8 cellular contexts compared by ENCODE assay signal in the genomic region with DNA sequence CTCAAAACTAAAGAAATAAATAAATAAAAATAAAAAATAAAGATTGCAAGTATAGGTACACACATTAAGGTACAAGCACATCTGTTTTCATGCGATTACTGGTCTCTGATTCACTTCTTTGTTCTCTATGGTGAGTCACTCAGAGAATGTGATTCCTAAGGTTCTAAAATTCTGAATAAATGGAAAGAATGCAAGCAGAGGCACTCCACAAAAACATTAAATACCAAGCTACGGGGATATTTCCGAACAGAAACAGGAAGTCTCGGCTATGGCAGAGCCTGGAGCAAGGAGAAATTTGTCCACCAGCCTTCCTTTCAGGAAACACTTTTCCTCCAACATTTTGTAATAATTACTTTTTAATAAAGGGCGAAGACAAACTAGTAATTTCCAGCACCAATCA.
DNase-seq lines count a peak whose midpoint lies in the region; ATAC-seq and TF ChIP-seq lines count a peak whose summit lies in the region.

No MANE protein-coding gene starts in this region.

- H3K9me3 ChIP-seq in ES-I3 (ENCODE audit: control insufficient read depth, insufficient read depth, low read length), result no peaks in the 10 kb centered on the region
- no peaks in the 10 kb centered on the region for H3K9me3 ChIP-seq in OCI-LY1 (ENCODE audit: low read length)
- H3K9me3 ChIP-seq in duodenal mucosa (ENCODE audit: control insufficient read depth in 1 of 2, low read length in 2 of 2), result no peaks in the 10 kb centered on the region

- H3K4me3 ChIP-seq in OCI-LY1 (ENCODE audit: low read depth, low read length, poor library complexity, severe bottlenecking) (peak overlapping the region; percentile 68), duodenal mucosa (ENCODE audit: low read depth in 1 of 2, low read length in 2 of 2) (peak overlapping the region; percentile 79 to 84)

- H3K9ac ChIP-seq in ES-I3 (ENCODE audit: low read depth, low read length) (peak overlapping the region; percentile 81), OCI-LY1 (ENCODE audit: low read length) (peak overlapping the region; percentile 79), duodenal mucosa (ENCODE audit: low read depth in 1 of 2, low read length in 2 of 2) (peak overlapping the region; percentile 61 to 65)

- DNase-seq in NCI-H2081 (lab: John Stamatoyannopoulos, UW) (no peak), NCI-H1092 (lab: John Stamatoyannopoulos, UW) (no peak), LoVo (ENCODE audit: low spot score) (no peak)

- no peaks in the 10 kb centered on the region for H3K9me2 ChIP-seq in OCI-LY1 (ENCODE audit: low read depth, low read length)

- H3F3A ChIP-seq in OCI-LY1 (ENCODE audit: insufficient read depth, low read length), result 0 out of 2 replicates have a peak, but pooled peaks cover 5% of the 10 kb centered on the region

- H3K27me3 ChIP-seq in OCI-LY1 (ENCODE audit: insufficient read depth, low read length) (no peaks in the 10 kb centered on the region), duodenal mucosa (ENCODE audit: control insufficient read depth in 1 of 2, insufficient read depth in 2 of 2, low read length in 2 of 2) (no peaks in the 10 kb centered on the region)

- peaks cover 37% of the 10 kb centered on the region for H3K4me1 ChIP-seq in ES-I3 (ENCODE audit: insufficient read depth, low read length)
- H3K4me1 ChIP-seq in OCI-LY1 (ENCODE audit: insufficient read depth, low read length, severe bottlenecking), result peaks cover 67% of the 10 kb centered on the region
- peaks cover 57 to 60% of the 10 kb centered on the region in 2 donors for H3K4me1 ChIP-seq in duodenal mucosa (ENCODE audit: control insufficient read depth in 1 of 2, insufficient read depth in 2 of 2, low read length in 2 of 2)

- H3K27ac ChIP-seq in OCI-LY1 (ENCODE audit: low read depth, low read length, poor library complexity, severe bottlenecking), result peak overlapping the region; percentile 83
- no peak overlapping the region for H3K27ac ChIP-seq in duodenal mucosa (ENCODE audit: low read depth, low read length)

- peaks cover 7% of the 10 kb centered on the region for H3K27me3 Mint-ChIP-seq in nephron (ENCODE audit: low read depth)

- peaks cover 57% of the 10 kb centered on the region for H3K79me2 ChIP-seq in OCI-LY1 (ENCODE audit: insufficient read depth, low read length)

- peak overlapping the region; percentile 86 to 96 (median 86) for H3K27ac Mint-ChIP-seq in nephron

- peaks cover 56% of the 10 kb centered on the region for H3K4me1 Mint-ChIP-seq in nephron

- H2AFZ ChIP-seq in OCI-LY1 (ENCODE audit: low read length), result no peak overlapping the region

- H3K36me3 Mint-ChIP-seq in nephron (ENCODE audit: low read depth), result no peaks in the 10 kb centered on the region

- TF ChIP-seq CTCF in OCI-LY1 (IDR thresholded peaks at IDR 0.05; ENCODE audit: low read length), result no peak
- TF ChIP-seq CTCF in nephron (IDR thresholded peaks at IDR 0.05; ENCODE audit: unreplicated experiment in 3 of 3), result no peak

- peak overlapping the region; percentile 92 to 95 (median 92) for H3K4me3 Mint-ChIP-seq in nephron

- H3K9me3 Mint-ChIP-seq in nephron, result no peaks in the 10 kb centered on the region

- H4K20me1 ChIP-seq in OCI-LY1 (ENCODE audit: insufficient read depth, low read length), result peaks cover 3% of the 10 kb centered on the region; the same call in 1 of the 2 replicates

- ATAC-seq in HG03565 (IDR thresholded peaks at IDR 0.05; ENCODE audit: unreplicated experiment), result no peak

- no peaks in the 10 kb centered on the region for H3K36me3 ChIP-seq in ES-I3 (ENCODE audit: insufficient read depth, low read length)
- peaks cover 16% of the 10 kb centered on the region; the same call in 1 of the 2 replicates for H3K36me3 ChIP-seq in OCI-LY1 (ENCODE audit: insufficient read depth, low read length)
- H3K36me3 ChIP-seq in duodenal mucosa (ENCODE audit: control insufficient read depth in 1 of 2, insufficient read depth in 2 of 2, low read length in 2 of 2), result no peaks in the 10 kb centered on the region

- peak overlapping the region; percentile 85 for H3K4me2 ChIP-seq in OCI-LY1 (ENCODE audit: low read length)
